Comparison of ENCODE assay signal across 7 cellular contexts in genomic region chr3:24237971-24238767, GRCh38.
A peak's percentile ranks its signal among the peaks of the same experiment; 100 is the strongest.
DNase-seq lines count a peak whose midpoint lies in the region; ATAC-seq and TF ChIP-seq lines count a peak whose summit lies in the region.

No MANE protein-coding gene starts in this region.

- ATAC-seq in GM19397 (IDR thresholded peaks at IDR 0.05; ENCODE audit: unreplicated experiment) (peak; percentile 70), HG03378 (IDR thresholded peaks at IDR 0.05; ENCODE audit: unreplicated experiment) (peak; percentile 92), heart right ventricle (peak; percentile 68 to 82 (median 76)), psoas muscle (peak; percentile 68 to 78 (median 72))

- H3K36me3 ChIP-seq in adipocyte (ENCODE audit: control insufficient read depth, insufficient read depth, low read length, severe bottlenecking) (no peaks in the 10 kb centered on the region), heart right ventricle (no peaks in the 10 kb centered on the region), psoas muscle (ENCODE audit: insufficient read depth in 1 of 2, low read depth in 1 of 2) (no peaks in the 10 kb centered on the region)

- H3K4me1 ChIP-seq in adipocyte (ENCODE audit: control insufficient read depth, insufficient read depth, low read length) (peaks cover 35% of the 10 kb centered on the region), heart right ventricle (peaks cover 0 to 32% (median 13%) of the 10 kb centered on the region in 9 donors), psoas muscle (peaks cover 46% of the 10 kb centered on the region)

- H3K9me3 ChIP-seq in adipocyte (ENCODE audit: control insufficient read depth, low read length) (no peaks in the 10 kb centered on the region), heart right ventricle (no peaks in the 10 kb centered on the region), psoas muscle (no peaks in the 10 kb centered on the region)

- no peak overlapping the region for H3K4me3 ChIP-seq in adipocyte (ENCODE audit: low read length)
- H3K4me3 ChIP-seq in heart right ventricle: no peak overlapping the region
- H3K4me3 ChIP-seq in psoas muscle: no peak overlapping the region

- TF ChIP-seq CTCF in heart right ventricle (IDR thresholded peaks at IDR 0.05) (peak in 8 of 9 donors; percentile 33 to 66 (median 59)), psoas muscle (IDR thresholded peaks at IDR 0.05) (peak; percentile 47)

- intact Hi-C loops in heart right ventricle (cut with DNase I): loop anchor here (1.0 to 10.0 kb wide), 12 partner anchors 51 to 353 kb away; no protein-coding TSS in a partner anchor
- intact Hi-C loops in psoas muscle (cut with DNase I): loop anchor here (1.0 to 5.0 kb wide), 5 partner anchors 46 to 241 kb away; no protein-coding TSS in a partner anchor

- DNase-seq in ELF-1 (ENCODE audit: low read depth, low spot score): peak; percentile 74
- DNase-seq in NCI-H526 treated with DMSO at 0.1 percent for 48 hours (lab: John Stamatoyannopoulos, UW): peak; percentile 34
- DNase-seq in adipocyte (ENCODE audit: low read depth): peak; percentile 91
- DNase-seq in heart right ventricle: peak in 1 of 2 donors; percentile 67
- no peak for DNase-seq in psoas muscle

- WGBS in heart right ventricle, 2 donors: 18 to 25% methylated on average over 4 of the region's 4 CpGs
- 18 to 28% (median 23%) methylated on average over 4 of the region's 4 CpGs for WGBS in psoas muscle, 3 donors

- H3K27ac ChIP-seq in heart right ventricle (peak overlapping the region in 4 of 10 donors; percentile 1 to 28 (median 16)), psoas muscle (peak overlapping the region; percentile 72)

- peak overlapping the region; percentile 66 for H3K9ac ChIP-seq in adipocyte (ENCODE audit: low read length)

- H3K27me3 ChIP-seq in adipocyte (replicated peaks; ENCODE audit: control insufficient read depth, insufficient read depth, low read length) (no peaks in the 10 kb centered on the region), heart right ventricle (no peaks in the 10 kb centered on the region), psoas muscle (ENCODE audit: insufficient read depth in 3 of 3, low read length in 2 of 3) (no peaks in the 10 kb centered on the region)

Comparison
In these comparisons a context has a peak if more than half of its experiments do, and no peak if none do; other contexts are left out.
1. DNase-seq: peak in ELF-1 (single experiment), NCI-H526 treated with DMSO at 0.1 percent for 48 hours (single experiment) and adipocyte (single experiment); none in psoas muscle (0 of 2).
2. Peak in every context shown above with its lines, with median percentiles within 50 percentile points of each other: ATAC-seq.